In genomic region chr10:132356621-132357195, GRCh38 we compare ENCODE assay signal across 23 cellular contexts.
"Had no signal": no experiment of that assay in that cellular context is flagged by ENCODE, and none has a peak within 500 bp of the region (broad histone marks: within the 10 kb centered on the region; RNA-seq: fewer than 3 reads in every experiment).

No MANE protein-coding gene starts in this region.

- H3K4me1 ChIP-seq: heart left ventricle, right atrium auricular region, tibial artery, upper lobe of right lung had no signal

- H3K4me2 ChIP-seq: hepatocyte had no signal

- H3K27ac ChIP-seq: heart left ventricle, hepatocyte, left ventricle myocardium inferior, ovary, right atrium auricular region, stomach, thoracic aorta, tibial artery, upper lobe of right lung had no signal

- ATAC-seq: heart left ventricle; mucosa of descending colon; naive thymus-derived CD4-positive, alpha-beta T cell; natural killer cell treated with Interleukin-12 subunit alpha and Interleukin-12 subunit beta and Interleukin-15 and Interleukin-18, amount 100 ng/mL, for 72 hours; sciatic nerve; stimulated activated naive B cell treated with anti-CD40 and anti-IgM and Interleukin-4, amounts not matched to agents 10 μg/mL and 1 μg/mL and 100 μg/mL, for 72 hours; stimulated activated naive CD8-positive, alpha-beta T cell treated with anti-CD3 and anti-CD28 coated beads, Interleukin-15, Interleukin-2, amounts not matched to agents 100 U/mL and 50 U/mL, for 24 hours; upper lobe of right lung had no signal

- DNase-seq: glutamatergic neuron; heart left ventricle; islet precursor cell; left ventricle myocardium inferior; midbrain; mucosa of descending colon; naive thymus-derived CD4-positive, alpha-beta T cell; nucleus accumbens; ovary; small intestine; stimulated activated CD4-positive, alpha-beta T cell treated with anti-CD3 and anti-CD28 coated beads, Interleukin-2, amount 100 ng/mL, for 24 hours; stimulated activated CD4-positive, alpha-beta T cell treated with anti-CD3 and anti-CD28 coated beads, Interleukin-4, amount 100 ng/mL, for 1 hour; stimulated activated naive B cell treated with anti-CD40 and anti-IgM and Interleukin-4, amounts not matched to agents 10 μg/mL and 1 μg/mL and 100 μg/mL, for 72 hours; stimulated activated naive CD8-positive, alpha-beta T cell treated with anti-CD3 and anti-CD28 coated beads, Interleukin-15, Interleukin-2, amounts not matched to agents 100 U/mL and 50 U/mL, for 24 hours; stomach; trophoblast cell; upper lobe of right lung had no signal

- H2AFZ ChIP-seq: hepatocyte had no signal

- H3K9me3 ChIP-seq: heart left ventricle, left ventricle myocardium inferior, mucosa of descending colon, ovary, right atrium auricular region, stomach, thoracic aorta, tibial artery, upper lobe of right lung had no signal

- H3K79me2 ChIP-seq: hepatocyte had no signal

- H3K36me3 ChIP-seq: ovary, right atrium auricular region, thoracic aorta, upper lobe of right lung had no signal

- H3K4me3 ChIP-seq: heart left ventricle, hepatocyte, left ventricle myocardium inferior, mucosa of descending colon, ovary, right atrium auricular region, stomach, thoracic aorta, tibial artery, upper lobe of right lung had no signal

- H3K27me3 ChIP-seq: heart left ventricle, hepatocyte, ovary, right atrium auricular region, stomach, tibial artery, upper lobe of right lung had no signal
